1 cellular context compared by ENCODE assay signal in genomic region chr20:5078399-5078958, GRCh38.
TF ChIP-seq lines count a peak whose summit lies in the region.

No MANE protein-coding gene starts in this region.

TF ChIP-seq in GM12878, 131 proteins besides CTCF, POLR2A, EP300 and RAD21 (continued from another document):
- TF ChIP-seq HSF1 (IDR thresholded peaks at IDR 0.05; ENCODE audit: low read depth, low read length) (no peak), CEBPB (IDR thresholded peaks at IDR 0.05; ENCODE audit: borderline replicate concordance in 1 of 2, low read depth in 2 of 2, low read length in 2 of 2) (peak in 1 of 2 experiments; percentile 88; a peak in 2 of 4 replicates), PML (IDR thresholded peaks at IDR 0.05; ENCODE audit: low read length) (peak; percentile 82), NFXL1 (IDR thresholded peaks at IDR 0.05; ENCODE audit: borderline replicate concordance) (no peak), ZNF207 (IDR thresholded peaks at IDR 0.05; ENCODE audit: borderline replicate concordance) (no peak; the same call in 1 of the 2 replicates), STAT3 (IDR thresholded peaks at IDR 0.05; ENCODE audit: low read depth, low read length) (peak; percentile 81; the same call in 1 of the 2 replicates), POLR2AphosphoS2 (IDR thresholded peaks at IDR 0.05; ENCODE audit: low read depth, low read length) (no peak)
- TF ChIP-seq, protein P1, sequence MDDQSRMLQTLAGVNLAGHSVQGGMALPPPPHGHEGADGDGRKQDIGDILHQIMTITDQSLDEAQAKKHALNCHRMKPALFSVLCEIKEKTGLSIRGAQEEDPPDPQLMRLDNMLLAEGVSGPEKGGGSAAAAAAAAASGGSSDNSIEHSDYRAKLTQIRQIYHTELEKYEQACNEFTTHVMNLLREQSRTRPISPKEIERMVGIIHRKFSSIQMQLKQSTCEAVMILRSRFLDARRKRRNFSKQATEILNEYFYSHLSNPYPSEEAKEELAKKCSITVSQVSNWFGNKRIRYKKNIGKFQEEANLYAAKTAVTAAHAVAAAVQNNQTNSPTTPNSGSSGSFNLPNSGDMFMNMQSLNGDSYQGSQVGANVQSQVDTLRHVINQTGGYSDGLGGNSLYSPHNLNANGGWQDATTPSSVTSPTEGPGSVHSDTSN (IDR thresholded peaks at IDR 0.05; ENCODE audit: insufficient replicate concordance, low read depth, low read length): peak; percentile 54
- TF ChIP-seq, protein P2, sequence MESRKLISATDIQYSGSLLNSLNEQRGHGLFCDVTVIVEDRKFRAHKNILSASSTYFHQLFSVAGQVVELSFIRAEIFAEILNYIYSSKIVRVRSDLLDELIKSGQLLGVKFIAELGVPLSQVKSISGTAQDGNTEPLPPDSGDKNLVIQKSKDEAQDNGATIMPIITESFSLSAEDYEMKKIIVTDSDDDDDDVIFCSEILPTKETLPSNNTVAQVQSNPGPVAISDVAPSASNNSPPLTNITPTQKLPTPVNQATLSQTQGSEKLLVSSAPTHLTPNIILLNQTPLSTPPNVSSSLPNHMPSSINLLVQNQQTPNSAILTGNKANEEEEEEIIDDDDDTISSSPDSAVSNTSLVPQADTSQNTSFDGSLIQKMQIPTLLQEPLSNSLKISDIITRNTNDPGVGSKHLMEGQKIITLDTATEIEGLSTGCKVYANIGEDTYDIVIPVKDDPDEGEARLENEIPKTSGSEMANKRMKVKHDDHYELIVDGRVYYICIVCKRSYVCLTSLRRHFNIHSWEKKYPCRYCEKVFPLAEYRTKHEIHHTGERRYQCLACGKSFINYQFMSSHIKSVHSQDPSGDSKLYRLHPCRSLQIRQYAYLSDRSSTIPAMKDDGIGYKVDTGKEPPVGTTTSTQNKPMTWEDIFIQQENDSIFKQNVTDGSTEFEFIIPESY (IDR thresholded peaks at IDR 0.05): no peak
TF ChIP-seq in GM12878: peak in this region for 73.
